ENCODE assay signal across 19 cellular contexts in genomic region chr7:112101083-112101846, GRCh38.
DNase-seq lines count a peak whose midpoint lies in the region; ATAC-seq, FAIRE-seq and TF ChIP-seq lines count a peak whose summit lies in the region.
"Had no signal": no experiment of that assay in that cellular context is flagged by ENCODE, and none has a peak within 500 bp of the region (broad histone marks: within the 10 kb centered on the region; RNA-seq: fewer than 3 reads in every experiment).

No MANE protein-coding gene starts in this region.

- intact Hi-C loops in A673 (cut with micrococcal nuclease; ENCODE audit: unreplicated experiment) (no loop called here), pancreas (cut with DNase I) (no loop called here)

- no peaks in the 10 kb centered on the region for H3K9me3 Mint-ChIP-seq in endothelial cell (ENCODE audit: unreplicated experiment)
- H3K9me3 Mint-ChIP-seq in activated naive CD8-positive, alpha-beta T cell treated with anti-CD3 and anti-CD28 coated beads, Interleukin-2, amount 50 U/mL, for 24 hours = no peaks in the 10 kb centered on the region

- H3K36me3 ChIP-seq in A673 (ENCODE audit: insufficient read depth, low read length, poor library complexity, severe bottlenecking) = no peaks in the 10 kb centered on the region
- no peaks in the 10 kb centered on the region for H3K36me3 ChIP-seq in pancreas
- H3K36me3 ChIP-seq in small intestine (ENCODE audit: control insufficient read depth in 2 of 2, insufficient read depth in 2 of 2, low read length in 2 of 2) = no peaks in the 10 kb centered on the region

- POLR2A ChIA-PET in A673 (lab: Charles Lee; ENCODE audit: low non-redundant PET) = no interaction called here

- H3K27me3 Mint-ChIP-seq in endothelial cell (ENCODE audit: unreplicated experiment) = peaks cover 5% of the 10 kb centered on the region
- peaks cover 5% of the 10 kb centered on the region for H3K27me3 Mint-ChIP-seq in activated naive CD8-positive, alpha-beta T cell treated with anti-CD3 and anti-CD28 coated beads, Interleukin-2, amount 50 U/mL, for 24 hours

- no peaks in the 10 kb centered on the region for H3K27me3 ChIP-seq in A673 (replicated peaks; ENCODE audit: insufficient read depth, low read depth, low read length, poor library complexity)
- no peaks in the 10 kb centered on the region for H3K27me3 ChIP-seq in pancreas
- H3K27me3 ChIP-seq in small intestine (ENCODE audit: control insufficient read depth in 2 of 2, insufficient read depth in 2 of 2, low read length in 2 of 2) = no peaks in the 10 kb centered on the region

- H3K36me3 Mint-ChIP-seq in endothelial cell (ENCODE audit: low read depth, unreplicated experiment) = no peaks in the 10 kb centered on the region
- no peaks in the 10 kb centered on the region for H3K36me3 Mint-ChIP-seq in activated naive CD8-positive, alpha-beta T cell treated with anti-CD3 and anti-CD28 coated beads, Interleukin-2, amount 50 U/mL, for 24 hours (ENCODE audit: low read depth)
- H3K36me3 Mint-ChIP-seq: CD14-positive monocyte had no signal

- FAIRE-seq in pancreas (lab: Jason Lieb, UNC) = peak; percentile 66
- no peak for FAIRE-seq in small intestine (lab: Jason Lieb, UNC)
- FAIRE-seq: GM12891 had no signal

- H3K27ac ChIP-seq in A673 (ENCODE audit: low read depth, low read length, poor library complexity, severe bottlenecking) = no peak overlapping the region
- no peak overlapping the region for H3K27ac ChIP-seq in pancreas
- no peak overlapping the region for H3K27ac ChIP-seq in coronary artery
- H3K27ac ChIP-seq in small intestine (ENCODE audit: low read depth in 1 of 2, low read length in 1 of 2) = no peak overlapping the region

- no peak for ATAC-seq in pancreas
- no peak for ATAC-seq in activated naive CD8-positive, alpha-beta T cell treated with anti-CD3 and anti-CD28 coated beads, Interleukin-2, amount 50 U/mL, for 24 hours
- ATAC-seq: HCT116, SK-N-SH treated with all-trans-retinoic acid at 6 μM for 48 hours had no signal

- no peak overlapping the region for H3K4me3 ChIP-seq in A673 (ENCODE audit: low read depth, low read length, poor library complexity, severe bottlenecking)
- H3K4me3 ChIP-seq in pancreas = no peak overlapping the region
- H3K4me3 ChIP-seq in coronary artery = no peak overlapping the region
- no peak overlapping the region for H3K4me3 ChIP-seq in small intestine (ENCODE audit: low read depth in 1 of 2, low read length in 2 of 2)

- TF ChIP-seq CTCF in A673 (conservative IDR thresholded peaks at IDR 0.05; ENCODE audit: low read depth, low read length) (no peak), endothelial cell (IDR thresholded peaks at IDR 0.05; ENCODE audit: unreplicated experiment) (no peak), pancreas (IDR thresholded peaks at IDR 0.05) (no peak), coronary artery (IDR thresholded peaks at IDR 0.05) (no peak)

- 75 to 79% methylated on average over 9 of the region's 9 CpGs for WGBS in pancreas, 2 donors
- 55 to 74% (median 67%) methylated on average over 9 of the region's 9 CpGs for WGBS in small intestine, 3 donors

- no TSS peak for BruUV-seq in A673 (replicated peaks; lab: Mats Ljungman, UMichigan)

- peak; percentile 21 for DNase-seq in A673 (ENCODE audit: low spot score)
- peak; percentile 5 for DNase-seq in M059J (ENCODE audit: low read depth)
- DNase-seq in endothelial cell (ENCODE audit: low spot score) = no peak
- no peak for DNase-seq in pancreas
- DNase-seq in coronary artery (ENCODE audit: low spot score) = no peak
- no peak for DNase-seq in activated naive CD8-positive, alpha-beta T cell treated with anti-CD3 and anti-CD28 coated beads, Interleukin-2, amount 50 U/mL, for 24 hours
- DNase-seq in small intestine = no peak
- DNase-seq: GOT3, Kasumi-1, MM.1S, NCI-H1092, NCI-H1436 treated with DMSO at 0.1 percent for 48 hours, NCI-H2029 treated with DMSO at 0.1 percent for 48 hours, NCI-H524, SHP77 treated with DMSO at 0.1 percent for 48 hours had no signal

- no peaks in the 10 kb centered on the region for H3K9me3 ChIP-seq in A673 (ENCODE audit: low read depth, low read length, poor library complexity, severe bottlenecking)
- H3K9me3 ChIP-seq in pancreas = no peaks in the 10 kb centered on the region
- H3K9me3 ChIP-seq in small intestine (ENCODE audit: control insufficient read depth, low read depth) = no peaks in the 10 kb centered on the region

- CTCF ChIA-PET in A673 (lab: Charles Lee) = no interaction called here

- peaks cover 12% of the 10 kb centered on the region for H3K4me1 ChIP-seq in A673 (ENCODE audit: insufficient read depth, low read length, poor library complexity, severe bottlenecking)
- no peaks in the 10 kb centered on the region for H3K4me1 ChIP-seq in pancreas
- no peaks in the 10 kb centered on the region for H3K4me1 ChIP-seq in small intestine (ENCODE audit: control insufficient read depth in 2 of 2, insufficient read depth in 1 of 2, low read depth in 1 of 2, low read length in 1 of 2)

- H3K4me3 Mint-ChIP-seq in endothelial cell (ENCODE audit: unreplicated experiment) = no peak overlapping the region
- H3K4me3 Mint-ChIP-seq in activated naive CD8-positive, alpha-beta T cell treated with anti-CD3 and anti-CD28 coated beads, Interleukin-2, amount 50 U/mL, for 24 hours = no peak overlapping the region
- H3K4me3 Mint-ChIP-seq: CD14-positive monocyte had no signal

- H3K4me1 Mint-ChIP-seq in endothelial cell (ENCODE audit: unreplicated experiment) = peaks cover 48% of the 10 kb centered on the region
- H3K4me1 Mint-ChIP-seq in activated naive CD8-positive, alpha-beta T cell treated with anti-CD3 and anti-CD28 coated beads, Interleukin-2, amount 50 U/mL, for 24 hours = no peaks in the 10 kb centered on the region

- peak overlapping the region; percentile 74 for H3K27ac Mint-ChIP-seq in endothelial cell (ENCODE audit: unreplicated experiment)
- no peak overlapping the region for H3K27ac Mint-ChIP-seq in activated naive CD8-positive, alpha-beta T cell treated with anti-CD3 and anti-CD28 coated beads, Interleukin-2, amount 50 U/mL, for 24 hours
- H3K27ac Mint-ChIP-seq: CD14-positive monocyte had no signal

Comparison
In these comparisons a context has a peak if more than half of its experiments do, and no peak if none do; other contexts are left out.
1. DNase-seq: peak in A673 (single experiment) and M059J (single experiment); none in endothelial cell (single experiment), pancreas (0 of 6), coronary artery (single experiment), activated naive CD8-positive, alpha-beta T cell treated with anti-CD3 and anti-CD28 coated beads, Interleukin-2, amount 50 U/mL, for 24 hours (single experiment) and small intestine (single experiment).